In the genomic region with DNA sequence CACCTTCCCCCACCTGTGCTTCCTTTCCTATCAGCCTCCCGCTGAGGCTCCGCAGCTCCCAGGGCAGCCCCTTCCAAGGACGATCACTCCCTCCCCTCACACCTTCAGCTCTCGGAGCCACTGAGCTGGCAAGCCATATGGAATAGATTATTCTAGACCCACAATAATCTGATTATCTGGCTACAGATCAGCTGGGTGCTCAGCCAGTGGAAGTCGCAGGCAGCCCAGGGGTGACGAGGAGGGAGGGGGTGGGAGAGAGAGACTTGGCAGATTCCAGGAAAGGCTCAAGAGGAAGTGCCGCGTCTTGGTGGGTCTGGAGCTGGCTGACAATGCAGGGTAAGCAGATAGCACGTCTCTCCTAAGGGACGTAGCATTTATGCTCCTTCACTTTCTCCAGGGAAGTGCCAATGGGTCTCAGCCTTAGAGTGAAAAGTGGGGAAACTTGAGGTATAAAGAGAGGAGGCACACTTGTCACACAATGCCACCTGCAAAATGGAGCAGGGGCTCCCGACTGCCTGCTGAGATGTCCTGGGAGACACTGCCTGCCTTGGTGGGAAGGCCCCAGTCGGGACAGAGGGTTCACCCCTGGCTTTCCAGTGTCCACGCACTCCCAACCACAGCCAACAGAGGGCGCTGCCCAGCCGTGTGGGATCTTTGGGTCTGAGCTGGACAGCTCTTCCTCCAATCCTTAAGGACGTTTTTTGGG, we compare ENCODE assay signal across 8 cellular contexts. TPM values are rescaled to one million over a fixed set of nuclear protein-coding genes. Genes with fewer than 3 reads are reported as not detected.
DNase-seq lines count a peak whose midpoint lies in the region; ATAC-seq and TF ChIP-seq lines count a peak whose summit lies in the region.

No MANE protein-coding gene starts in this region.

- no peaks in the 10 kb centered on the region for H3K9me3 Mint-ChIP-seq in activated naive CD4-positive, alpha-beta T cell treated with anti-CD3 and anti-CD28 coated beads, Interleukin-2, amount 10 ng/mL, durations not matched to agents 7 days and 5 days

- peak overlapping the region; percentile 80; the same call in 1 of the 2 replicates for H2AFZ ChIP-seq in SK-N-SH (ENCODE audit: low read depth)

- peak; percentile 90 for TF ChIP-seq RAD21 in SK-N-SH (IDR thresholded peaks at IDR 0.05; ENCODE audit: low read length)

- H3K27ac ChIP-seq in SK-N-SH (ENCODE audit: low read depth in 2 of 2, low read length in 1 of 2) = peak overlapping the region in 1 of 2 experiments; percentile 39; a peak in 1 of 4 replicates

- TF ChIP-seq CTCF in GM12872 (IDR thresholded peaks at IDR 0.05; ENCODE audit: insufficient read depth, low read depth, low read length) = peak; percentile 98
- peak; percentile 95 for TF ChIP-seq CTCF in SK-N-SH (IDR thresholded peaks at IDR 0.05)

- WGBS in SK-N-SH (ENCODE audit: low lambda C conversion rate) = 29% methylated on average over 12 of the region's 16 CpGs

- H3K4me1 Mint-ChIP-seq in activated naive CD4-positive, alpha-beta T cell treated with anti-CD3 and anti-CD28 coated beads, Interleukin-2, amount 10 ng/mL, durations not matched to agents 7 days and 5 days = no peaks in the 10 kb centered on the region

- no peaks in the 10 kb centered on the region for H4K20me1 ChIP-seq in SK-N-SH (ENCODE audit: insufficient read depth)

- intact Hi-C loops in Right ventricle myocardium superior (cut with DNase I) = loop anchor here (5.0 kb wide), 2 partner anchors 117 to 312 kb away; no protein-coding TSS in a partner anchor
- intact Hi-C loops in posterior vena cava (cut with DNase I) = loop anchor here (2.0 to 5.0 kb wide), 2 partner anchors 112 to 114 kb away; no protein-coding TSS in a partner anchor

- H3K27ac Mint-ChIP-seq in activated naive CD4-positive, alpha-beta T cell treated with anti-CD3 and anti-CD28 coated beads, Interleukin-2, amount 10 ng/mL, durations not matched to agents 7 days and 5 days = no peak overlapping the region

- H3K4me1 ChIP-seq in SK-N-SH (ENCODE audit: control insufficient read depth in 1 of 2, insufficient read depth in 2 of 2, low read depth in 1 of 2, low read length in 1 of 2) = peaks cover 4 to 20% of the 10 kb centered on the region in 2 experiments; a peak in 1 of 4 replicates

- peaks cover 42% of the 10 kb centered on the region for H3K27me3 Mint-ChIP-seq in activated naive CD4-positive, alpha-beta T cell treated with anti-CD3 and anti-CD28 coated beads, Interleukin-2, amount 10 ng/mL, durations not matched to agents 7 days and 5 days

- CTCF ChIA-PET in SK-N-SH (lab: Yijun Ruan, JAX) = interaction anchor here (0.5 to 6.9 kb wide), 61 partner anchors 9 to 617 kb away, joined by 3 to 153 read pairs (median 5); a partner anchor contains a TSS
- CTCF ChIA-PET in activated naive CD4-positive, alpha-beta T cell treated with anti-CD3 and anti-CD28 coated beads, Interleukin-2, amount 10 ng/mL, durations not matched to agents 7 days and 5 days (lab: Charles Lee) = interaction anchor here (0.6 to 6.2 kb wide), 27 partner anchors 8 to 456 kb away, joined by 3 to 120 read pairs (median 4); a partner anchor contains a TSS

- no peaks in the 10 kb centered on the region for H3K36me3 Mint-ChIP-seq in activated naive CD4-positive, alpha-beta T cell treated with anti-CD3 and anti-CD28 coated beads, Interleukin-2, amount 10 ng/mL, durations not matched to agents 7 days and 5 days

- H3K9ac ChIP-seq in SK-N-SH = no peak overlapping the region

- H3K4me3 ChIP-seq in SK-N-SH (ENCODE audit: low read depth in 2 of 2, low read length in 1 of 2) = peak overlapping the region in 1 of 2 experiments; percentile 35; a peak in 1 of 4 replicates

- H3F3A ChIP-seq in SK-N-SH (replicated peaks; ENCODE audit: insufficient read depth) = no peaks in the 10 kb centered on the region

- peak overlapping the region; percentile 19; the same call in 1 of the 2 replicates for H3K4me2 ChIP-seq in SK-N-SH

- no peaks in the 10 kb centered on the region for H3K36me3 ChIP-seq in SK-N-SH (replicated peaks in 1 of 2; ENCODE audit: control insufficient read depth in 1 of 2, insufficient read depth in 2 of 2, low read length in 1 of 2)

- peak in 1 of 2 experiments; percentile 46; a peak in 1 of 4 replicates for TF ChIP-seq EP300 in SK-N-SH (IDR thresholded peaks at IDR 0.05; ENCODE audit: borderline replicate concordance in 1 of 2, low read depth in 1 of 2, low read length in 1 of 2)

- H3K9me3 ChIP-seq in SK-N-SH = no peaks in the 10 kb centered on the region

- peak; percentile 92 for ATAC-seq in Right ventricle myocardium superior (ENCODE audit: poor library complexity)
- ATAC-seq in HG03095 (IDR thresholded peaks at IDR 0.05; ENCODE audit: unreplicated experiment) = no peak

- H3K4me3 Mint-ChIP-seq in activated naive CD4-positive, alpha-beta T cell treated with anti-CD3 and anti-CD28 coated beads, Interleukin-2, amount 10 ng/mL, durations not matched to agents 7 days and 5 days = no peak overlapping the region

- DNase-seq in A172 (ENCODE audit: low spot score) (peak; percentile 61), HuH-7 (ENCODE audit: low spot score) (peak; percentile 93), SK-N-SH (peak; percentile 90), Right ventricle myocardium superior (peak; percentile 92), posterior vena cava (ENCODE audit: low spot score) (peak; percentile 95)
- peak; percentile 79 for DNase-seq in activated naive CD4-positive, alpha-beta T cell treated with anti-CD3 and anti-CD28 coated beads, Interleukin-2, amount 10 ng/mL, durations not matched to agents 7 days and 5 days

- H3K27me3 ChIP-seq in SK-N-SH (ENCODE audit: insufficient read depth) = no peaks in the 10 kb centered on the region

- POLR2A ChIA-PET in SK-N-SH (lab: Yijun Ruan, JAX) = interaction anchor here (1.0 to 1.7 kb wide), 2 partner anchors 9 to 115 kb away, joined by 4 to 6 read pairs; no protein-coding TSS in a partner anchor

- H3K79me2 ChIP-seq in SK-N-SH (ENCODE audit: insufficient read depth) = no peaks in the 10 kb centered on the region

- no peaks in the 10 kb centered on the region for H3K9me2 ChIP-seq in SK-N-SH

TF ChIP-seq in SK-N-SH, 30 proteins besides CTCF, POLR2A, EP300 and RAD21:
- peak; percentile 87 for TF ChIP-seq SMC3 (IDR thresholded peaks at IDR 0.05; ENCODE audit: low read depth, low read length)
- peak; percentile 60 for TF ChIP-seq CHD2 (IDR thresholded peaks at IDR 0.05; ENCODE audit: low read length, partially characterized antibody)
- TF ChIP-seq GATA2 (CRISPR knock-in tag; IDR thresholded peaks at IDR 0.05) = peak; percentile 81
- TF ChIP-seq EZH2phosphoT487 (IDR thresholded peaks at IDR 0.05; ENCODE audit: borderline replicate concordance, low read depth) = no peak
- TF ChIP-seq, protein P1, sequence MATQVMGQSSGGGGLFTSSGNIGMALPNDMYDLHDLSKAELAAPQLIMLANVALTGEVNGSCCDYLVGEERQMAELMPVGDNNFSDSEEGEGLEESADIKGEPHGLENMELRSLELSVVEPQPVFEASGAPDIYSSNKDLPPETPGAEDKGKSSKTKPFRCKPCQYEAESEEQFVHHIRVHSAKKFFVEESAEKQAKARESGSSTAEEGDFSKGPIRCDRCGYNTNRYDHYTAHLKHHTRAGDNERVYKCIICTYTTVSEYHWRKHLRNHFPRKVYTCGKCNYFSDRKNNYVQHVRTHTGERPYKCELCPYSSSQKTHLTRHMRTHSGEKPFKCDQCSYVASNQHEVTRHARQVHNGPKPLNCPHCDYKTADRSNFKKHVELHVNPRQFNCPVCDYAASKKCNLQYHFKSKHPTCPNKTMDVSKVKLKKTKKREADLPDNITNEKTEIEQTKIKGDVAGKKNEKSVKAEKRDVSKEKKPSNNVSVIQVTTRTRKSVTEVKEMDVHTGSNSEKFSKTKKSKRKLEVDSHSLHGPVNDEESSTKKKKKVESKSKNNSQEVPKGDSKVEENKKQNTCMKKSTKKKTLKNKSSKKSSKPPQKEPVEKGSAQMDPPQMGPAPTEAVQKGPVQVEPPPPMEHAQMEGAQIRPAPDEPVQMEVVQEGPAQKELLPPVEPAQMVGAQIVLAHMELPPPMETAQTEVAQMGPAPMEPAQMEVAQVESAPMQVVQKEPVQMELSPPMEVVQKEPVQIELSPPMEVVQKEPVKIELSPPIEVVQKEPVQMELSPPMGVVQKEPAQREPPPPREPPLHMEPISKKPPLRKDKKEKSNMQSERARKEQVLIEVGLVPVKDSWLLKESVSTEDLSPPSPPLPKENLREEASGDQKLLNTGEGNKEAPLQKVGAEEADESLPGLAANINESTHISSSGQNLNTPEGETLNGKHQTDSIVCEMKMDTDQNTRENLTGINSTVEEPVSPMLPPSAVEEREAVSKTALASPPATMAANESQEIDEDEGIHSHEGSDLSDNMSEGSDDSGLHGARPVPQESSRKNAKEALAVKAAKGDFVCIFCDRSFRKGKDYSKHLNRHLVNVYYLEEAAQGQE (IDR thresholded peaks at IDR 0.05; ENCODE audit: low read depth, low read length) = peak; percentile 91
- peak; percentile 68 for TF ChIP-seq TCF12 (IDR thresholded peaks at IDR 0.05)
- peak; percentile 34; the same call in 1 of the 2 replicates for TF ChIP-seq RCOR1 (IDR thresholded peaks at IDR 0.05; ENCODE audit: low read length)
- TF ChIP-seq MXI1 (IDR thresholded peaks at IDR 0.05; ENCODE audit: low read depth, low read length) = peak; percentile 38; the same call in 1 of the 2 replicates
- TF ChIP-seq NFIC (IDR thresholded peaks at IDR 0.05; ENCODE audit: borderline replicate concordance) = no peak
- no peak for TF ChIP-seq MEF2A (IDR thresholded peaks at IDR 0.05; ENCODE audit: borderline replicate concordance, low read depth)
TF ChIP-seq in SK-N-SH: peak in this region for 7.

RNA-seq across cellular contexts. Expression of a gene that starts 9.4 kb away (rescaled TPM):
- total RNA-seq in A172 (2014; rRNA removed; shearing (Covaris generic)) = 0.89 and 1.5 TPM in 2 replicates
- 0.52 and 0.74 TPM in 2 replicates for polyA plus RNA-seq in SK-N-SH (2012; rRNA removed)
- 0.35 and 0.51 TPM in 2 replicates for polyA plus RNA-seq in SK-N-SH (2012; cell fraction: cytosol; rRNA removed)
- polyA plus RNA-seq in SK-N-SH (2012; cell fraction: nucleus; rRNA removed) = 0.32 and 0.90 TPM in 2 replicates
- total RNA-seq in Right ventricle myocardium superior (11.6 TPM), posterior vena cava (under 1 TPM; 0.52 to 0.69 TPM)

RNA-seq across cellular contexts. Expression of a gene that starts 15.7 kb away (rescaled TPM):
- total RNA-seq in A172 (2014; rRNA removed; shearing (Covaris generic)) = not detected in 2 replicates
- polyA plus RNA-seq in SK-N-SH (2012; rRNA removed) = 0.21 and 0.31 TPM in 2 replicates
- 0.14 and 0.43 TPM in 2 replicates for polyA plus RNA-seq in SK-N-SH (2012; cell fraction: cytosol; rRNA removed)
- polyA plus RNA-seq in SK-N-SH (2012; cell fraction: nucleus; rRNA removed) = 0.19 and 0.32 TPM in 2 replicates
- total RNA-seq in Right ventricle myocardium superior (0.13 TPM), posterior vena cava (under 1 TPM; 0.32 to 0.38 TPM)

RNA-seq across cellular contexts. Expression of a gene that starts 54.2 kb away (rescaled TPM):
- total RNA-seq in A172 (2014; rRNA removed; shearing (Covaris generic)) = 1.7 and 3.6 TPM in 2 replicates
- polyA plus RNA-seq in SK-N-SH (2012; rRNA removed) = 25.8 and 51.0 TPM in 2 replicates
- polyA plus RNA-seq in SK-N-SH (2012; cell fraction: cytosol; rRNA removed) = 16.3 and 22.6 TPM in 2 replicates
- polyA plus RNA-seq in SK-N-SH (2012; cell fraction: nucleus; rRNA removed) = 59.5 and 61.6 TPM in 2 replicates
- total RNA-seq in Right ventricle myocardium superior (6.6 TPM), posterior vena cava (10 to 100 TPM; 22.2 to 73.8 TPM)
